24 cellular contexts compared by ENCODE assay signal in the genomic region with DNA sequence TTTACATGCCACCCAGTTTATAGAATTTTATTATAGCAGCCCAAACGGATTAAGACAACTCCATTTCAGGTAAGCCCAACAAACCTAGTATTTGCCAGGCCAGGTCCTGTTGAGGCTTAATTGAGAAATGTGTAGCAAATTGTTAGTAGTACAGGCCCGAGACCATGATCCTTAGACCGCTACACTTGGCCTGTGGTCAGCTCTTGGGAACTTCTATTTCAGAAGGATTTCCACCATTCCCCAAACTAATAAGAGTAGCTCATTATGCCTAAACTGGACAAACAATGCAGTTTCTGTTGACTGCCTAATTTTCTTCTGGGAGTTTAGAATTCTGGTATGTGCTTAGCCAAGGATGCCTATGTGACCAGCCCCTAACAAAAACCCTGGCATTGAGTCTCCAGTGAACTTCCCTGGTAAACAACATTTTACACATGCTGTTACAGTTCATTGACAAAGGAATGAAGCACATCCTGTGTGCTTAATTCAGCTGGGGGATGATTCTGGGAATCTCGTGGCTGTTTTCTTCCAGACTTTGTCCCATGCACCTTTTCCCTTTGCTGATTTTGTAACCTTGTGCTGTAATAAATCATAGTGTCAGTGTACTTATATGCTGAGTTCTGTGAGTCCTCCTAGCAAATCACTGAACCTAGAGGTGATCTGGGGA. TPM values are rescaled to one million over a fixed set of nuclear protein-coding genes. Genes with fewer than 3 reads are reported as not detected.
DNase-seq lines count a peak whose midpoint lies in the region; ATAC-seq, FAIRE-seq and TF ChIP-seq lines count a peak whose summit lies in the region.
"Had no signal": no experiment of that assay in that cellular context is flagged by ENCODE, and none has a peak within 500 bp of the region (broad histone marks: within the 10 kb centered on the region; RNA-seq: fewer than 3 reads in every experiment).

No MANE protein-coding gene starts in this region.

- H3K4me1 ChIP-seq in CD8-positive, alpha-beta memory T cell (ENCODE audit: insufficient read depth, low read length), result no peaks in the 10 kb centered on the region
- H3K4me1 ChIP-seq in K562 (replicated peaks in 1 of 2; ENCODE audit: control insufficient read depth in 2 of 2, insufficient read depth in 2 of 2, low read length in 2 of 2) (peaks cover 3 to 41% of the 10 kb centered on the region in 2 experiments; a peak in 4 of 5 replicates), BE2C (no peaks in the 10 kb centered on the region)

- H3K9me3 Mint-ChIP-seq in CD8-positive, alpha-beta memory T cell, result no peaks in the 10 kb centered on the region
- H3K9me3 Mint-ChIP-seq: activated CD4-positive, alpha-beta memory T cell treated with anti-CD3 and anti-CD28 coated beads, Interleukin-2, amount 10 ng/mL, durations not matched to agents 7 days and 5 days; activated naive CD4-positive, alpha-beta T cell treated with anti-CD3 and anti-CD28 coated beads, Interleukin-2, amount 50 U/mL, for 72 hours; activated T-cell treated with anti-CD3 and anti-CD28 coated beads, Interleukin-2, amount 50 U/mL, for 4 hours; dendritic cell treated with granulocyte-macrophage colony-stimulating factor and Interleukin-4, amounts not matched to agents 40 ng/mL and 50 ng/mL, for 4 days; natural killer cell treated with Interleukin-12 subunit alpha and Interleukin-12 subunit beta and Interleukin-15 and Interleukin-18, amount 100 ng/mL, for 72 hours; stimulated activated naive CD8-positive, alpha-beta T cell treated with anti-CD3 and anti-CD28 coated beads, Interleukin-15, Interleukin-2, amounts not matched to agents 100 ng/mL and 50 ng/mL, for 24 hours; T-helper 1 cell treated with Interleukin-12 subunit alpha and Interleukin-12 subunit beta and Interleukin-4 antibody, amounts not matched to agents 30 μg/mL and 1 μg/mL, for 36 hours had no signal

- no peaks in the 10 kb centered on the region for H3K27me3 ChIP-seq in CD8-positive, alpha-beta memory T cell (ENCODE audit: insufficient read depth, low read length, poor library complexity, severe bottlenecking)
- H3K27me3 ChIP-seq in K562 (ENCODE audit: control insufficient read depth in 2 of 2, insufficient read depth in 2 of 2, low read length in 2 of 2), result no peaks in the 10 kb centered on the region
- H3K27me3 ChIP-seq in BE2C, result no peaks in the 10 kb centered on the region
- H3K27me3 ChIP-seq: brain microvascular endothelial cell, vagina had no signal

- no TSS peak for BruUV-seq in K562 (replicated peaks; lab: Mats Ljungman, UMichigan)

- CTCF ChIA-PET in CD8-positive, alpha-beta memory T cell (lab: Charles Lee), result no interaction called here
- CTCF ChIA-PET in K562 (lab: Yijun Ruan, JAX; ENCODE audit: low intra/inter-chr PET ratio), result no interaction called here

- no peaks in the 10 kb centered on the region for H3K36me3 Mint-ChIP-seq in CD8-positive, alpha-beta memory T cell
- H3K36me3 Mint-ChIP-seq: activated naive CD4-positive, alpha-beta T cell treated with anti-CD3 and anti-CD28 coated beads, Interleukin-2, amount 50 U/mL, for 72 hours; natural killer cell treated with Interleukin-12 subunit alpha and Interleukin-12 subunit beta and Interleukin-15 and Interleukin-18, amount 100 ng/mL, for 72 hours had no signal

- ATAC-seq in K562, result no peak
- ATAC-seq: activated naive CD4-positive, alpha-beta T cell treated with anti-CD3 and anti-CD28 coated beads, Interleukin-2, amount 50 U/mL, for 72 hours; activated T-cell treated with anti-CD3 and anti-CD28 coated beads, Interleukin-2, amount 50 U/mL, for 4 hours; natural killer cell treated with Interleukin-12 subunit alpha and Interleukin-12 subunit beta and Interleukin-15 and Interleukin-18, amount 100 ng/mL, for 72 hours had no signal

- TF ChIP-seq POLR2A in K562 (conservative IDR thresholded peaks at IDR 0.05), result no peak

- POLR2A ChIA-PET in CD8-positive, alpha-beta memory T cell (lab: Charles Lee), result no interaction called here
- POLR2A ChIA-PET in K562 (lab: Yijun Ruan, JAX), result interaction anchor here (0.6 to 2.5 kb wide), 3 partner anchors 12 to 100 kb away, joined by 3 to 11 read pairs (median 7); no protein-coding TSS in a partner anchor

- TF ChIP-seq EP300 in K562 (IDR thresholded peaks at IDR 0.05; ENCODE audit: low read length), result no peak

- H3K27ac Mint-ChIP-seq in CD8-positive, alpha-beta memory T cell, result no peak overlapping the region
- H3K27ac Mint-ChIP-seq: activated CD4-positive, alpha-beta memory T cell treated with anti-CD3 and anti-CD28 coated beads, Interleukin-2, amount 10 ng/mL, durations not matched to agents 7 days and 5 days; activated naive CD4-positive, alpha-beta T cell treated with anti-CD3 and anti-CD28 coated beads, Interleukin-2, amount 50 U/mL, for 72 hours; dendritic cell treated with granulocyte-macrophage colony-stimulating factor and Interleukin-4, amounts not matched to agents 40 ng/mL and 50 ng/mL, for 4 days; natural killer cell treated with Interleukin-12 subunit alpha and Interleukin-12 subunit beta and Interleukin-15 and Interleukin-18, amount 100 ng/mL, for 72 hours; stimulated activated naive CD8-positive, alpha-beta T cell treated with anti-CD3 and anti-CD28 coated beads, Interleukin-15, Interleukin-2, amounts not matched to agents 100 ng/mL and 50 ng/mL, for 24 hours; T-helper 1 cell treated with Interleukin-12 subunit alpha and Interleukin-12 subunit beta and Interleukin-4 antibody, amounts not matched to agents 30 μg/mL and 1 μg/mL, for 36 hours had no signal

- FAIRE-seq in K562 (lab: Jason Lieb, UNC), result no peak
- FAIRE-seq: GM12891 had no signal

- H3K9me3 ChIP-seq in CD8-positive, alpha-beta memory T cell (ENCODE audit: low read length), result no peaks in the 10 kb centered on the region
- H3K9me3 ChIP-seq in K562 (replicated peaks; ENCODE audit: control insufficient read depth, insufficient read depth, low read depth, low read length), result no peaks in the 10 kb centered on the region
- no peaks in the 10 kb centered on the region for H3K9me3 ChIP-seq in BE2C
- H3K9me3 ChIP-seq: vagina had no signal

- TF ChIP-seq CTCF in K562 (IDR thresholded peaks at IDR 0.05 in 2 of 3, conservative IDR thresholded peaks at IDR 0.05 in 1 of 3; ENCODE audit: insufficient read depth in 2 of 3, low read depth in 1 of 3, low read length in 3 of 3) (no peak), retinal pigment epithelial cell (conservative IDR thresholded peaks at IDR 0.05; ENCODE audit: low read depth, low read length) (no peak), BE2C (IDR thresholded peaks at IDR 0.05; ENCODE audit: low read depth, low read length) (no peak)

- H3K4me3 Mint-ChIP-seq in CD8-positive, alpha-beta memory T cell, result no peak overlapping the region
- H3K4me3 Mint-ChIP-seq: activated CD4-positive, alpha-beta memory T cell treated with anti-CD3 and anti-CD28 coated beads, Interleukin-2, amount 10 ng/mL, durations not matched to agents 7 days and 5 days; activated T-cell treated with anti-CD3 and anti-CD28 coated beads, Interleukin-2, amount 50 U/mL, for 4 hours; dendritic cell treated with granulocyte-macrophage colony-stimulating factor and Interleukin-4, amounts not matched to agents 40 ng/mL and 50 ng/mL, for 4 days; natural killer cell treated with Interleukin-12 subunit alpha and Interleukin-12 subunit beta and Interleukin-15 and Interleukin-18, amount 100 ng/mL, for 72 hours; stimulated activated naive CD8-positive, alpha-beta T cell treated with anti-CD3 and anti-CD28 coated beads, Interleukin-15, Interleukin-2, amounts not matched to agents 100 ng/mL and 50 ng/mL, for 24 hours; T-helper 1 cell treated with Interleukin-12 subunit alpha and Interleukin-12 subunit beta and Interleukin-4 antibody, amounts not matched to agents 30 μg/mL and 1 μg/mL, for 36 hours had no signal

- no peak overlapping the region for H3K4me3 ChIP-seq in CD8-positive, alpha-beta memory T cell (ENCODE audit: low read length)
- H3K4me3 ChIP-seq in K562 (no peak overlapping the region), retinal pigment epithelial cell (ENCODE audit: low read length) (no peak overlapping the region), BE2C (ENCODE audit: low read depth, low read length) (no peak overlapping the region)
- H3K4me3 ChIP-seq: vagina had no signal

- no peaks in the 10 kb centered on the region for H4K20me1 ChIP-seq in K562 (replicated peaks; ENCODE audit: control insufficient read depth, insufficient read depth, low read length)

- H3K36me3 ChIP-seq in CD8-positive, alpha-beta memory T cell (ENCODE audit: insufficient read depth, low read length), result no peaks in the 10 kb centered on the region
- no peaks in the 10 kb centered on the region for H3K36me3 ChIP-seq in K562 (ENCODE audit: control insufficient read depth, insufficient read depth, low read length)
- no peaks in the 10 kb centered on the region for H3K36me3 ChIP-seq in BE2C
- H3K36me3 ChIP-seq: brain microvascular endothelial cell, vagina, WERI-Rb-1 had no signal

- H3K27ac ChIP-seq in CD8-positive, alpha-beta memory T cell (ENCODE audit: low read depth, low read length), result peak overlapping the region; percentile 57
- peak overlapping the region; percentile 83 for H3K27ac ChIP-seq in K562 (ENCODE audit: extremely low read depth, low read depth, low read length)
- H3K27ac ChIP-seq: brain microvascular endothelial cell, epithelial cell of prostate, vagina, WERI-Rb-1 had no signal

- H3K9ac ChIP-seq in K562 (ENCODE audit: insufficient read depth in 1 of 2, low read depth in 2 of 2, low read length in 2 of 2), result peak overlapping the region in 1 of 2 experiments; percentile 22; a peak in 1 of 4 replicates

- intact Hi-C loops in K562 (cut with micrococcal nuclease), result no loop called here

- WGBS in K562 (ENCODE audit: insufficient coverage, low coverage, missing lambda C conversion rate), result 64% methylated on average over 4 of the region's 4 CpGs

- H3K79me2 ChIP-seq in K562 (ENCODE audit: control insufficient read depth, insufficient read depth, low read length), result no peaks in the 10 kb centered on the region

- in situ Hi-C loops in K562 (cut with MboI), result no loop called here

- DNase-seq in CD8-positive, alpha-beta memory T cell, result no peak
- DNase-seq in K562 (ENCODE audit: extremely low read depth in 1 of 4, low spot score in 3 of 4) (no peak), kidney glomerular epithelial cell (lab: John Stamatoyannopoulos, UW) (peak; percentile 69), retinal pigment epithelial cell (ENCODE audit: low read depth) (peak; percentile 24), hippocampal formation (lab: John Stamatoyannopoulos, UW) (no peak), anterior cingulate cortex (lab: John Stamatoyannopoulos, UW) (no peak), BE2C (no peak), globus pallidus (ENCODE audit: low spot score) (no peak)
- DNase-seq: activated CD4-positive, alpha-beta memory T cell treated with anti-CD3 and anti-CD28 coated beads, Interleukin-2, amount 10 ng/mL, durations not matched to agents 7 days and 5 days; activated T-cell treated with anti-CD3 and anti-CD28 coated beads, Interleukin-2, amount 50 U/mL, for 4 hours; brain microvascular endothelial cell; Calu3; NCI-H187 treated with DMSO at 0.1 percent for 48 hours; NCI-H446; SHP77 treated with DMSO at 0.1 percent for 48 hours; WERI-Rb-1 had no signal

- peaks cover 3 to 9% of the 10 kb centered on the region in 2 donors for H3K27me3 Mint-ChIP-seq in CD8-positive, alpha-beta memory T cell
- H3K27me3 Mint-ChIP-seq: activated CD4-positive, alpha-beta memory T cell treated with anti-CD3 and anti-CD28 coated beads, Interleukin-2, amount 10 ng/mL, durations not matched to agents 7 days and 5 days; dendritic cell treated with granulocyte-macrophage colony-stimulating factor and Interleukin-4, amounts not matched to agents 40 ng/mL and 50 ng/mL, for 4 days had no signal

- no peaks in the 10 kb centered on the region for H3K9me1 ChIP-seq in K562 (ENCODE audit: control insufficient read depth, insufficient read depth, low read length)

- H3K4me2 ChIP-seq in K562 (ENCODE audit: insufficient read depth, low read length), result no peak overlapping the region

- H3K4me1 Mint-ChIP-seq in CD8-positive, alpha-beta memory T cell, result peaks cover 5 to 15% (median 14%) of the 10 kb centered on the region in 3 donors

- H2AFZ ChIP-seq in K562 (ENCODE audit: low read depth, low read length), result peak overlapping the region; percentile 53

- no peak for TF ChIP-seq RAD21 in K562 (CRISPR knock-in tag; conservative IDR thresholded peaks at IDR 0.05 in 1 of 2, IDR thresholded peaks at IDR 0.05 in 1 of 2)

RNA-seq across cellular contexts. Expression of gene GPX3, which starts 5.6 kb away (rescaled TPM):
- total RNA-seq in CD8-positive, alpha-beta memory T cell, result not detected
- 0.63 TPM for polyA plus RNA-seq in CD8-positive, alpha-beta memory T cell
- total RNA-seq in K562 (2011; cell fraction: chromatin; rRNA removed; ENCODE audit: low replicate concordance), result 0.28 and 0.32 TPM in 2 replicates
- 0.83 TPM in 1 of 2 replicates, not detected in the other for total RNA-seq in K562 (2011; cell fraction: nucleolus; rRNA removed)
- total RNA-seq in K562 (2011; cell fraction: nucleoplasm; rRNA removed), result not detected in 2 replicates
- not detected in 2 replicates for total RNA-seq in K562 (2014; rRNA removed)
- total RNA-seq in K562 (2014; rRNA removed; fragmentation: Illumina TruSeq; extraction: Trizol), result not detected in 2 replicates
- not detected in 2 replicates for total RNA-seq in K562 (2015; rRNA removed; fragmentation: Illumina TruSeq; extraction: Trizol)
- total RNA-seq in K562 (2021), result 0.72 and 0.86 TPM in 2 replicates
- polyA plus RNA-seq in K562 (2011; rRNA removed), result 0.16 TPM in 1 of 2 replicates, not detected in the other
- 0.10 and 0.44 TPM in 2 replicates for polyA plus RNA-seq in K562 (2011; cell fraction: cytosol; rRNA removed)
- polyA plus RNA-seq in K562 (2011; cell fraction: nucleus; rRNA removed), result 0.10 TPM in 1 of 2 replicates, not detected in the other
- polyA plus RNA-seq in K562 (2012), result 0.87 and 2.2 TPM in 2 replicates
- 0.25 TPM in 1 of 2 replicates, not detected in the other for polyA plus RNA-seq in K562 (2014; fragmentation: Illumina TruSeq; extraction: Trizol)
- polyA plus RNA-seq in K562 (2014; fragmentation: Nextera tagmentation; extraction: Ambion mirVana), result not detected
- not detected in 2 replicates for polyA plus RNA-seq in K562 (2014; rRNA removed)
- not detected in 2 replicates for polyA minus RNA-seq in K562 (2011; rRNA and poly(A)+ RNA removed)
- 2.3 TPM in 1 of 2 replicates, not detected in the other for polyA minus RNA-seq in K562 (2011; cell fraction: cytosol; rRNA and poly(A)+ RNA removed)
- not detected in 2 replicates for polyA minus RNA-seq in K562 (2011; cell fraction: nucleus; rRNA and poly(A)+ RNA removed)
- 4.4 TPM for polyA plus RNA-seq in BE2C (2012; ENCODE audit: insufficient read depth, insufficient read length, low read depth)
- total RNA-seq: activated CD4-positive, alpha-beta memory T cell treated with anti-CD3 and anti-CD28 coated beads, Interleukin-2, amount 10 ng/mL, durations not matched to agents 7 days and 5 days; Calu3; natural killer cell treated with Interleukin-12 subunit alpha and Interleukin-12 subunit beta and Interleukin-15 and Interleukin-18, amount 100 ng/mL, for 72 hours had no signal

Comparison
In these comparisons a context has a peak if more than half of its experiments do, and no peak if none do; other contexts are left out.
1. DNase-seq: peak in kidney glomerular epithelial cell (single experiment) and retinal pigment epithelial cell (single experiment); none in CD8-positive, alpha-beta memory T cell (0 of 5), K562 (0 of 4), hippocampal formation (0 of 2), anterior cingulate cortex (0 of 58), BE2C (single experiment) and globus pallidus (single experiment).